ENCODE assay signal across 32 cellular contexts in the genomic region with DNA sequence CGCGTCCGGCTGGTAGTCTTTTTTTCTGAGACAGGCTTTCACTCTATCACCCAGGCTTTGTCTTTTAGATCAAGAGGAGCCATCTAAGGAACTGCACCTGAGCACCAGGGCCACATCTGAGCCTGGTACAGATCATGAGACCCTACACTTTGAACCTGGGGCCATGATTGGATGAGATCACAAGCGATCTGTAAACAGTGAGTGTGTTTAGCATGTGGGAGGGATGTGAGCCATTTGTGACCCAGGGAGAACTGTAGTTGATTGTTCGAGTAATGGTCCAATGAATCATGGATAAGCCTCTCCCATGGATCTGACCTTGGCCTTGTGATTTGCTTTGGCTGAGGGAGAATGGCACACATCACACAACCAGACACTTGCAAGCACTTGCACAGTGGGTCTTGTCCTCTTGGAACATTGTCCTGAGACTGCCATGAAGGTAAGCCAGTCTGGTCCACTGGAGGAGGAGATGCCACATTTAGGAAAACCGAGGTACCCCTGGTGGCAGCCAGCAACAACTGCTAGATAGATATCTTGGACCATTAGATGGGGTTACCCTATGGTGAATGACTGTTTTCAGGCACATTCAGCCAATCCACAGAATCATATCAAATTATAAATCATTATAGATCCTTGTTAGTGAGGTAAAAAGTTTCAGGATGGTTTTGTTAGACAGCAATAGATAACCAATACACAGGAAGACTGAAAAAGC. TPM values are rescaled to one million over a fixed set of nuclear protein-coding genes. Genes with fewer than 3 reads are reported as not detected.
DNase-seq lines count a peak whose midpoint lies in the region; ATAC-seq and TF ChIP-seq lines count a peak whose summit lies in the region.
"Had no signal": no experiment of that assay in that cellular context is flagged by ENCODE, and none has a peak within 500 bp of the region (broad histone marks: within the 10 kb centered on the region; RNA-seq: fewer than 3 reads in every experiment).

No MANE protein-coding gene starts in this region.

- H3K9me3 Mint-ChIP-seq in endodermal cell, result no peaks in the 10 kb centered on the region
- H3K9me3 Mint-ChIP-seq in activated naive CD4-positive, alpha-beta T cell treated with anti-CD3 and anti-CD28 coated beads for 36 hours, result no peaks in the 10 kb centered on the region
- H3K9me3 Mint-ChIP-seq: activated naive CD8-positive, alpha-beta T cell treated with anti-CD3 and anti-CD28 coated beads for 36 hours; CD14-positive monocyte; naive B cell; stimulated activated memory B cell treated with anti-CD40 and anti-IgM and Interleukin-4, amounts not matched to agents 10 μg/mL and 1 μg/mL and 100 μg/mL, for 72 hours had no signal

- intact Hi-C loops in PC-3 (cut with micrococcal nuclease) (no loop called here), sciatic nerve (cut with DNase I) (no loop called here)
- intact Hi-C loops in activated naive CD4-positive, alpha-beta T cell treated with anti-CD3 and anti-CD28 coated beads for 36 hours (cut with micrococcal nuclease), result no loop called here

- H3K4me3 Mint-ChIP-seq in endodermal cell, result no peak overlapping the region
- H3K4me3 Mint-ChIP-seq in activated naive CD4-positive, alpha-beta T cell treated with anti-CD3 and anti-CD28 coated beads for 36 hours, result no peak overlapping the region
- H3K4me3 Mint-ChIP-seq: activated naive CD8-positive, alpha-beta T cell treated with anti-CD3 and anti-CD28 coated beads for 36 hours; CD14-positive monocyte; naive B cell; stimulated activated memory B cell treated with anti-CD40 and anti-IgM and Interleukin-4, amounts not matched to agents 10 μg/mL and 1 μg/mL and 100 μg/mL, for 72 hours had no signal

- H3K9me2 ChIP-seq in PC-3 (replicated peaks; ENCODE audit: low read length), result no peaks in the 10 kb centered on the region

- H3K4me1 Mint-ChIP-seq in endodermal cell, result peaks cover 1% of the 10 kb centered on the region
- no peaks in the 10 kb centered on the region for H3K4me1 Mint-ChIP-seq in activated naive CD4-positive, alpha-beta T cell treated with anti-CD3 and anti-CD28 coated beads for 36 hours (ENCODE audit: low read depth)
- H3K4me1 Mint-ChIP-seq: activated naive CD8-positive, alpha-beta T cell treated with anti-CD3 and anti-CD28 coated beads for 36 hours; CD14-positive monocyte; naive B cell; stimulated activated memory B cell treated with anti-CD40 and anti-IgM and Interleukin-4, amounts not matched to agents 10 μg/mL and 1 μg/mL and 100 μg/mL, for 72 hours had no signal

- H2AFZ ChIP-seq in PC-3 (ENCODE audit: low read length), result no peak overlapping the region

- no peak overlapping the region for H3K4me2 ChIP-seq in PC-3 (ENCODE audit: low read length)

- H3K79me2 ChIP-seq in PC-3 (ENCODE audit: low read length), result no peaks in the 10 kb centered on the region

- no peak overlapping the region for H3K27ac ChIP-seq in PC-3 (ENCODE audit: low read length)
- H3K27ac ChIP-seq in endodermal cell (ENCODE audit: low read depth, low read length), result no peak overlapping the region
- H3K27ac ChIP-seq: coronary artery, left lung, SJCRH30, transverse colon, WERI-Rb-1 had no signal

- no peak for ATAC-seq in PC-3
- peak; percentile 18 for ATAC-seq in sciatic nerve
- ATAC-seq in GM18498 (IDR thresholded peaks at IDR 0.05; ENCODE audit: unreplicated experiment), result no peak
- ATAC-seq: left lung; stimulated activated memory B cell treated with anti-CD40 and anti-IgM and Interleukin-4, amounts not matched to agents 10 μg/mL and 1 μg/mL and 100 μg/mL, for 72 hours had no signal

- CTCF ChIA-PET in PC-3 (lab: Charles Lee), result interaction anchor here (0.6 kb wide), 1 partner anchor 28 kb away, joined by 3 read pairs; no protein-coding TSS in a partner anchor
- CTCF ChIA-PET in activated naive CD4-positive, alpha-beta T cell treated with anti-CD3 and anti-CD28 coated beads for 36 hours (lab: Charles Lee), result interaction anchor here (0.6 to 0.7 kb wide), 2 partner anchors 151 to 166 kb away, joined by 3 read pairs; no protein-coding TSS in a partner anchor

- peak; percentile 52 for DNase-seq in H7
- peak; percentile 31 for DNase-seq in PC-3
- no peak for DNase-seq in endodermal cell
- DNase-seq in sciatic nerve (ENCODE audit: low spot score), result no peak
- DNase-seq in activated naive CD4-positive, alpha-beta T cell treated with anti-CD3 and anti-CD28 coated beads for 36 hours, result no peak
- no peak for DNase-seq in ACHN
- DNase-seq: activated CD4-positive, alpha-beta T cell treated with anti-CD3 and anti-CD28 coated beads for 48 hours; activated effector memory CD4-positive, alpha-beta T cell treated with Interleukin-2 at 50 U/mL for 16 hours; activated naive CD8-positive, alpha-beta T cell treated with anti-CD3 and anti-CD28 coated beads for 36 hours; aorta; DND-41; effector CD8-positive, alpha-beta T cell; erythroblast; GF-D8; head of caudate nucleus; islet precursor cell; left lung; MV-4-11; naive B cell; NCI-H146; NCI-H2107; NCI-H345; NCI-H69; SJCRH30; stimulated activated CD4-positive, alpha-beta T cell treated with anti-CD3 and anti-CD28 coated beads, Interleukin-15, amount 100 ng/mL, for 24 hours; T1000; transverse colon; WERI-Rb-1 had no signal

- TF ChIP-seq CTCF in PC-3 (conservative IDR thresholded peaks at IDR 0.05; ENCODE audit: low read depth, low read length) (0 out of 2 replicates have a peak, but pooled peaks have one; percentile 15), endodermal cell (conservative IDR thresholded peaks at IDR 0.05) (peak; percentile 56)

- H3K36me3 ChIP-seq in H7 (replicated peaks; ENCODE audit: control insufficient read depth, insufficient read depth, low read length) (no peaks in the 10 kb centered on the region), PC-3 (ENCODE audit: low read depth, low read length) (no peaks in the 10 kb centered on the region), endodermal cell (ENCODE audit: control insufficient read depth, insufficient read depth, low read length) (no peaks in the 10 kb centered on the region)
- H3K36me3 ChIP-seq: left lung, SJCRH30, transverse colon, WERI-Rb-1 had no signal

- no peaks in the 10 kb centered on the region for H3F3A ChIP-seq in PC-3 (ENCODE audit: low read length, unreplicated experiment)

- in situ Hi-C loops in ACHN (cut with HindIII; ENCODE audit: low pct_ligation_motif_present, low pct_unique_long_range_greater_than_20kb, low sequenced_read_pairs), result no loop called here

- H3K9ac ChIP-seq in PC-3 (ENCODE audit: low read length), result no peak overlapping the region
- no peak overlapping the region for H3K9ac ChIP-seq in endodermal cell (ENCODE audit: extremely low read depth, low read length, poor library complexity, severe bottlenecking)

- H3K27me3 Mint-ChIP-seq in endodermal cell (ENCODE audit: insufficient read depth), result peaks cover 4% of the 10 kb centered on the region
- H3K27me3 Mint-ChIP-seq in activated naive CD4-positive, alpha-beta T cell treated with anti-CD3 and anti-CD28 coated beads for 36 hours (ENCODE audit: low read depth), result peaks cover 3% of the 10 kb centered on the region
- H3K27me3 Mint-ChIP-seq: stimulated activated memory B cell treated with anti-CD40 and anti-IgM and Interleukin-4, amounts not matched to agents 10 μg/mL and 1 μg/mL and 100 μg/mL, for 72 hours had no signal

- H3K4me3 ChIP-seq in H7 (ENCODE audit: insufficient read depth, low read depth, low read length), result no peak overlapping the region
- no peak overlapping the region for H3K4me3 ChIP-seq in PC-3 (ENCODE audit: low read length)
- no peak overlapping the region for H3K4me3 ChIP-seq in endodermal cell (ENCODE audit: low read length)
- H3K4me3 ChIP-seq: coronary artery, left lung, SJCRH30, transverse colon had no signal

- H3K27ac Mint-ChIP-seq in endodermal cell, result no peak overlapping the region
- H3K27ac Mint-ChIP-seq in activated naive CD4-positive, alpha-beta T cell treated with anti-CD3 and anti-CD28 coated beads for 36 hours, result no peak overlapping the region
- H3K27ac Mint-ChIP-seq: activated naive CD8-positive, alpha-beta T cell treated with anti-CD3 and anti-CD28 coated beads for 36 hours; CD14-positive monocyte; stimulated activated memory B cell treated with anti-CD40 and anti-IgM and Interleukin-4, amounts not matched to agents 10 μg/mL and 1 μg/mL and 100 μg/mL, for 72 hours had no signal

- H3K4me1 ChIP-seq in PC-3 (ENCODE audit: insufficient read depth, low read length) (peaks cover 5% of the 10 kb centered on the region), endodermal cell (ENCODE audit: control insufficient read depth, insufficient read depth, low read length) (peaks cover 4% of the 10 kb centered on the region)
- H3K4me1 ChIP-seq: left lung, transverse colon had no signal

- no peaks in the 10 kb centered on the region for H4K20me1 ChIP-seq in PC-3 (ENCODE audit: low read length)

- no peaks in the 10 kb centered on the region for H3K36me3 Mint-ChIP-seq in endodermal cell (ENCODE audit: low read depth)
- H3K36me3 Mint-ChIP-seq in activated naive CD4-positive, alpha-beta T cell treated with anti-CD3 and anti-CD28 coated beads for 36 hours (ENCODE audit: low read depth), result no peaks in the 10 kb centered on the region
- H3K36me3 Mint-ChIP-seq: activated naive CD8-positive, alpha-beta T cell treated with anti-CD3 and anti-CD28 coated beads for 36 hours; CD14-positive monocyte; naive B cell; stimulated activated memory B cell treated with anti-CD40 and anti-IgM and Interleukin-4, amounts not matched to agents 10 μg/mL and 1 μg/mL and 100 μg/mL, for 72 hours had no signal

- BruUV-seq in PC-3 (replicated peaks; lab: Mats Ljungman, UMichigan), result no TSS peak

- H3K9me3 ChIP-seq in PC-3 (ENCODE audit: low read length), result no peaks in the 10 kb centered on the region
- H3K9me3 ChIP-seq in endodermal cell (ENCODE audit: control insufficient read depth, low read length), result no peaks in the 10 kb centered on the region
- H3K9me3 ChIP-seq: left lung, SJCRH30, transverse colon had no signal

- POLR2A ChIA-PET in PC-3 (lab: Charles Lee; ENCODE audit: unreplicated experiment), result no interaction called here

- WGBS in endodermal cell (ENCODE audit: insufficient coverage in 1 of 2, insufficient read length in 1 of 2), 2 experiments, result 93 to 100% methylated on average over 5 to 6 of the region's 6 CpGs

- no peaks in the 10 kb centered on the region for H3K27me3 ChIP-seq in H7 (ENCODE audit: control insufficient read depth, insufficient read depth, low read length)
- no peaks in the 10 kb centered on the region for H3K27me3 ChIP-seq in PC-3 (ENCODE audit: low read length)
- no peaks in the 10 kb centered on the region for H3K27me3 ChIP-seq in endodermal cell (ENCODE audit: control insufficient read depth, insufficient read depth, low read length, poor library complexity, severe bottlenecking)
- H3K27me3 ChIP-seq: left lung, SJCRH30 had no signal

RNA-seq across cellular contexts. Expression of a gene that starts 19.5 kb away (rescaled TPM):
- total RNA-seq in H7 (2014; rRNA removed; shearing (Covaris generic)), result 16.3 and 19.8 TPM in 2 replicates
- total RNA-seq in PC-3 (2014; rRNA removed), result 23.1 and 23.6 TPM in 2 replicates
- 10 to 100 TPM; 38.8 to 48.7 TPM for total RNA-seq in endodermal cell
- 25.2 TPM for polyA plus RNA-seq in endodermal cell (2013, experiment 1 of 2)
- polyA plus RNA-seq in endodermal cell (2013, experiment 2 of 2), result 25.0 TPM
- 26.2 TPM for total RNA-seq in sciatic nerve
- 10 to 100 TPM; 27.2 to 27.6 TPM for total RNA-seq in activated naive CD4-positive, alpha-beta T cell treated with anti-CD3 and anti-CD28 coated beads for 36 hours

Comparison
In these comparisons a context has a peak if more than half of its experiments do, and no peak if none do; other contexts are left out.
1. DNase-seq: peak in H7 (single experiment) and PC-3 (single experiment); none in endodermal cell (single experiment), sciatic nerve (single experiment), activated naive CD4-positive, alpha-beta T cell treated with anti-CD3 and anti-CD28 coated beads for 36 hours (single experiment) and ACHN (single experiment).